ENCODE assay signal across 20 cellular contexts in genomic region chr9:91017245-91017644, GRCh38.
"Had no signal": no experiment of that assay in that cellular context is flagged by ENCODE, and none has a peak within 500 bp of the region (broad histone marks: within the 10 kb centered on the region; RNA-seq: fewer than 3 reads in every experiment).

No MANE protein-coding gene starts in this region.

- H3K36me3 ChIP-seq: ascending aorta, cardiac muscle cell, SJSA1 had no signal

- DNase-seq: activated CD4-positive, alpha-beta memory T cell treated with anti-CD3 and anti-CD28 coated beads, Interleukin-2, amount 10 ng/mL, durations not matched to agents 7 days and 5 days; activated CD4-positive, alpha-beta T cell treated with anti-CD3 and anti-CD28 coated beads for 36 hours; activated CD4-positive, alpha-beta T cell treated with anti-CD3 and anti-CD28 coated beads, Interleukin-2, amount 50 U/mL, for 1 hour; activated gamma-delta T cell; activated naive CD4-positive, alpha-beta T cell treated with Interleukin-2 at 50 U/mL for 16 hours; activated naive CD8-positive, alpha-beta T cell treated with anti-CD3 and anti-CD28 coated beads, Interleukin-2, amount 10 ng/mL, durations not matched to agents 7 days and 5 days; activated T-cell treated with anti-CD3 and anti-CD28 coated beads, Interleukin-2, amount 50 U/mL, for 24 hours; amygdala; NCI-H1417 treated with DMSO at 0.1 percent for 48 hours; NCI-H2081; NCI-H2171 treated with DMSO at 0.1 percent for 48 hours; NCI-H2227 treated with DMSO at 0.1 percent for 48 hours; RPMI8226; SK-N-SH had no signal

- H3K4me1 ChIP-seq: ascending aorta, SJSA1 had no signal

- H3K27me3 ChIP-seq: ascending aorta, cardiac muscle cell, SJSA1 had no signal

- H3K27ac ChIP-seq: ascending aorta, cardiac muscle cell, SJSA1 had no signal

- H3K9me3 ChIP-seq: SJSA1, SK-N-SH had no signal

- H3K4me3 ChIP-seq: ascending aorta, cardiac muscle cell, SJSA1 had no signal

- ATAC-seq: activated CD4-positive, alpha-beta T cell treated with anti-CD3 and anti-CD28 coated beads for 36 hours; activated CD4-positive, CD25-positive, alpha-beta regulatory T cell treated with anti-CD3 and anti-CD28 coated beads, Interleukin-2, amount 50 U/mL, for 24 hours; Panc1; WTC11 had no signal
